Comparison of ENCODE assay signal across 8 cellular contexts in the genomic region with DNA sequence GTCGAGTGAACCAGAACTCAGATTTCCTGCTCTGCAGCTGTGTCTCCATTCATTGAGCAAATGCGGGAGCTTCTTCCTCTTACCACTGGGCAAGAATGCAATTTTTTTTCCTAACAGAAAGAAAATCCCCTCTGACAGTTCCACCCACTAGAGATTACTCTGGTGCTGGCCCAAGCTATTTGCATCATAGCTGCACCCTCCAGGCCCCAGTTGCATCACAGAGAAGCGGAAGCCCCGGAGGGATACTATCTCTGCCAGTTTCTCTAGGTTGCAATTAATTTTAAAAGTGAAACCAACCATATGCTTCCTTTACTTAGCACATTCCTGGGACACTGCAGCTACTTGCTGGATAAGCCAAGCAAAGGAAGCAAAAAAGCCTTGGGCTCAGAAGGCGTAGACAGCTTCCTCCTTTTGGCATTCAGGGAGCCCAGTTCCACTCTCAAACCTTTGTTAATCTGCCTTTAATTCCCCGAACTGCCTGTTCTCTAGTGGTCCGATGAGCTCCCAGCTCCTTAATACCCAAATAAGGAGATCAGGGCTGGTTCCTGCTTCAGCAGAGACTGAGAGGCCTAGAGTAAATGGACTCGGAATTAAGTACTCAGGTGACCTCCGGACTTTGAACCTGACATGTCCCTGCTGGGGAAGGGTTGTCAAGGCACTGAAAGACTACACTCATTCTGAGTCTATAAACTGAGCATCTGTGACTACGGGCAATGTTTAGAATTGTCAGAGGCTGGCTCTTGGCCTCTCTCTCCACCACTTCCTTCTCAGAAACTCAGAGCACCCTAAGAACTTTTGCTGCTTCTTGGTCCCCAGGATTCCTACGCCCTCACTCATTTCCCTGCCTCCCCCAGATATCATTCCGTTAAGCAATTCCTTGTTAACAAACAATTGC.
A peak's percentile ranks its signal among the peaks of the same experiment; 100 is the strongest.
DNase-seq lines count a peak whose midpoint lies in the region; ATAC-seq and TF ChIP-seq lines count a peak whose summit lies in the region.

No MANE protein-coding gene starts in this region.

- H3K4me3 ChIP-seq in AG04449 (ENCODE audit: low read depth, low read length) (peak overlapping the region; percentile 26), SK-N-SH (ENCODE audit: low read depth in 2 of 2, low read length in 1 of 2) (peak overlapping the region; percentile 21 to 46; a peak in 3 of 4 replicates), fibroblast of villous mesenchyme (ENCODE audit: low read depth, low read length) (peak overlapping the region; percentile 34)

- no peaks in the 10 kb centered on the region for H3K27me3 Mint-ChIP-seq in naive B cell

- H3K4me1 Mint-ChIP-seq in naive B cell, result peaks cover 33 to 41% (median 35%) of the 10 kb centered on the region in 3 donors

- WGBS in SK-N-SH (ENCODE audit: low lambda C conversion rate), result 44% methylated on average over 12 of the region's 12 CpGs

- no peaks in the 10 kb centered on the region for H3K36me3 ChIP-seq in SK-N-SH (replicated peaks in 1 of 2; ENCODE audit: control insufficient read depth in 1 of 2, insufficient read depth in 2 of 2, low read length in 1 of 2)

- no peaks in the 10 kb centered on the region for H3K9me3 ChIP-seq in SK-N-SH

- H3K9me3 Mint-ChIP-seq in naive B cell, result peaks cover 0 to 2% (median 0%) of the 10 kb centered on the region in 7 donors

- no peak for TF ChIP-seq CTCF in AG04449 (IDR thresholded peaks at IDR 0.05; ENCODE audit: insufficient read depth, low read length, missing control alignments)
- TF ChIP-seq CTCF in SK-N-SH (IDR thresholded peaks at IDR 0.05), result no peak
- no peak for TF ChIP-seq CTCF in fibroblast of villous mesenchyme (IDR thresholded peaks at IDR 0.05; ENCODE audit: insufficient read depth, low read depth, low read length)

- peak overlapping the region; percentile 52; the same call in 1 of the 2 replicates for H3K9ac ChIP-seq in SK-N-SH

- H4K20me1 ChIP-seq in SK-N-SH (ENCODE audit: insufficient read depth), result no peaks in the 10 kb centered on the region

- no peaks in the 10 kb centered on the region for H3K36me3 Mint-ChIP-seq in naive B cell

- peak; percentile 81 for ATAC-seq in HG02678 (IDR thresholded peaks at IDR 0.05; ENCODE audit: unreplicated experiment)
- ATAC-seq in naive B cell (ENCODE audit: low read depth in 2 of 2), result peak; percentile 92 to 96

- H2AFZ ChIP-seq in SK-N-SH (ENCODE audit: low read depth), result peak overlapping the region; percentile 95

- H3K79me2 ChIP-seq in SK-N-SH (ENCODE audit: insufficient read depth), result no peaks in the 10 kb centered on the region

- no peaks in the 10 kb centered on the region for H3K27me3 ChIP-seq in SK-N-SH (ENCODE audit: insufficient read depth)

- CTCF ChIA-PET in AG04449 (lab: Yijun Ruan, JAX), result interaction anchor here (0.7 to 1.4 kb wide), 5 partner anchors 9 to 1138 kb away, joined by 3 read pairs; no protein-coding TSS in a partner anchor
- CTCF ChIA-PET in SK-N-SH (lab: Yijun Ruan, JAX), result no interaction called here

- H3K27ac Mint-ChIP-seq in naive B cell, result peak overlapping the region; percentile 40 to 97 (median 90)

- peaks cover 7 to 14% of the 10 kb centered on the region in 2 experiments for H3K4me1 ChIP-seq in SK-N-SH (ENCODE audit: control insufficient read depth in 1 of 2, insufficient read depth in 2 of 2, low read depth in 1 of 2, low read length in 1 of 2)

- peaks cover 4% of the 10 kb centered on the region for H3F3A ChIP-seq in SK-N-SH (replicated peaks; ENCODE audit: insufficient read depth)

- no peaks in the 10 kb centered on the region for H3K9me2 ChIP-seq in SK-N-SH

- no peak for TF ChIP-seq RAD21 in SK-N-SH (IDR thresholded peaks at IDR 0.05; ENCODE audit: low read length)

- peak overlapping the region; percentile 55 to 92 for H3K27ac ChIP-seq in SK-N-SH (ENCODE audit: low read depth in 2 of 2, low read length in 1 of 2)

- POLR2A ChIA-PET in AG04449 (lab: Yijun Ruan, JAX) (interaction anchor here (0.9 to 1.0 kb wide), 2 partner anchors 11 to 29 kb away, joined by 3 to 4 read pairs; no protein-coding TSS in a partner anchor), SK-N-SH (lab: Yijun Ruan, JAX) (no interaction called here)

- peak overlapping the region; percentile 82 for H3K4me2 ChIP-seq in SK-N-SH

- TF ChIP-seq EP300 in SK-N-SH (IDR thresholded peaks at IDR 0.05; ENCODE audit: borderline replicate concordance in 1 of 2, low read depth in 1 of 2, low read length in 1 of 2), result no peak

- H3K4me3 Mint-ChIP-seq in naive B cell, result peak overlapping the region in 7 of 8 donors; percentile 4 to 81 (median 63)

- DNase-seq in AG04449 (ENCODE audit: low read depth, low spot score) (peak; percentile 85), SK-N-SH (peak; percentile 4), fibroblast of villous mesenchyme (ENCODE audit: low read depth) (peak; percentile 99), naive B cell (peak; percentile 70), NCI-H345 (lab: John Stamatoyannopoulos, UW) (no peak), NCI-H146 treated with DMSO at 0.1 percent for 48 hours (lab: John Stamatoyannopoulos, UW; ENCODE audit: unreplicated experiment) (no peak), NCI-H2029 (lab: John Stamatoyannopoulos, UW) (no peak)

TF ChIP-seq in SK-N-SH, 30 proteins besides CTCF, POLR2A, EP300 and RAD21:
- TF ChIP-seq, protein P1, sequence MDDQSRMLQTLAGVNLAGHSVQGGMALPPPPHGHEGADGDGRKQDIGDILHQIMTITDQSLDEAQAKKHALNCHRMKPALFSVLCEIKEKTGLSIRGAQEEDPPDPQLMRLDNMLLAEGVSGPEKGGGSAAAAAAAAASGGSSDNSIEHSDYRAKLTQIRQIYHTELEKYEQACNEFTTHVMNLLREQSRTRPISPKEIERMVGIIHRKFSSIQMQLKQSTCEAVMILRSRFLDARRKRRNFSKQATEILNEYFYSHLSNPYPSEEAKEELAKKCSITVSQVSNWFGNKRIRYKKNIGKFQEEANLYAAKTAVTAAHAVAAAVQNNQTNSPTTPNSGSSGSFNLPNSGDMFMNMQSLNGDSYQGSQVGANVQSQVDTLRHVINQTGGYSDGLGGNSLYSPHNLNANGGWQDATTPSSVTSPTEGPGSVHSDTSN (IDR thresholded peaks at IDR 0.05), result no peak
- no peak for TF ChIP-seq ZBTB33 (IDR thresholded peaks at IDR 0.05; ENCODE audit: borderline replicate concordance, low read depth)
- TF ChIP-seq ELF1 (IDR thresholded peaks at IDR 0.05), result no peak; the same call in 1 of the 2 replicates
- TF ChIP-seq USF2 (IDR thresholded peaks at IDR 0.05; ENCODE audit: borderline replicate concordance, low read depth, low read length), result no peak
- no peak for TF ChIP-seq TEAD4 (IDR thresholded peaks at IDR 0.05; ENCODE audit: borderline replicate concordance, insufficient read depth)
- no peak for TF ChIP-seq MAX (IDR thresholded peaks at IDR 0.05; ENCODE audit: low read depth)
- TF ChIP-seq FOXM1 (IDR thresholded peaks at IDR 0.05; ENCODE audit: low read depth), result no peak
- TF ChIP-seq NFIC (IDR thresholded peaks at IDR 0.05; ENCODE audit: borderline replicate concordance), result no peak
- TF ChIP-seq MXI1 (IDR thresholded peaks at IDR 0.05; ENCODE audit: low read depth, low read length), result no peak
- 0 out of 2 replicates have a peak, but pooled peaks have one; percentile 8 for TF ChIP-seq TAF1 (IDR thresholded peaks at IDR 0.05; ENCODE audit: borderline replicate concordance, low read depth, low read length)
- TF ChIP-seq POLR2AphosphoS5 (IDR thresholded peaks at IDR 0.05; ENCODE audit: low read depth, low read length), result 0 out of 2 replicates have a peak, but pooled peaks have one; percentile 36
- TF ChIP-seq MEF2A (IDR thresholded peaks at IDR 0.05; ENCODE audit: borderline replicate concordance, low read depth), result no peak
- no peak for TF ChIP-seq SIN3A (IDR thresholded peaks at IDR 0.05; ENCODE audit: borderline replicate concordance, low read depth, low read length)
- no peak for TF ChIP-seq FOXJ3 (CRISPR knock-in tag; IDR thresholded peaks at IDR 0.05)
- TF ChIP-seq RXRA (IDR thresholded peaks at IDR 0.05; ENCODE audit: borderline replicate concordance, low read depth), result no peak

Comparison
In these comparisons a context has a peak if more than half of its experiments do, and no peak if none do; other contexts are left out.
1. DNase-seq: peak in AG04449 (single experiment), SK-N-SH (single experiment), fibroblast of villous mesenchyme (single experiment) and naive B cell (single experiment); none in NCI-H345 (single experiment), NCI-H146 treated with DMSO at 0.1 percent for 48 hours (single experiment) and NCI-H2029 (single experiment).
2. Peak in every context shown above with its lines, with median percentiles within 50 percentile points of each other: H3K4me3 ChIP-seq.